In genomic region chr12:57526477-57527126, GRCh38 we compare ENCODE assay signal across 24 cellular contexts. TPM values are rescaled to one million over a fixed set of nuclear protein-coding genes. Genes with fewer than 3 reads are reported as not detected.
DNase-seq lines count a peak whose midpoint lies in the region; ATAC-seq, FAIRE-seq and TF ChIP-seq lines count a peak whose summit lies in the region.
"Had no signal": no experiment of that assay in that cellular context is flagged by ENCODE, and none has a peak within 500 bp of the region (broad histone marks: within the 10 kb centered on the region; RNA-seq: fewer than 3 reads in every experiment).

No MANE protein-coding gene starts in this region.

- H3K27ac Mint-ChIP-seq in activated naive CD4-positive, alpha-beta T cell treated with anti-CD3 and anti-CD28 coated beads, Interleukin-2, amount 50 U/mL, for 24 hours: peak overlapping the region; percentile 59
- H3K27ac Mint-ChIP-seq in stimulated activated naive B cell treated with anti-CD40 and anti-IgM and Interleukin-4, amounts not matched to agents 10 μg/mL and 1 μg/mL and 100 μg/mL, for 72 hours: peak overlapping the region; percentile 88
- H3K27ac Mint-ChIP-seq: activated CD4-positive, alpha-beta T cell treated with anti-CD3 and anti-CD28 coated beads, Interleukin-2, amount 10 ng/mL, durations not matched to agents 24 days and 14 days had no signal

- TF ChIP-seq CTCF in Loucy (conservative IDR thresholded peaks at IDR 0.05; ENCODE audit: low read length) (no peak), K562 (IDR thresholded peaks at IDR 0.05 in 2 of 3, conservative IDR thresholded peaks at IDR 0.05 in 1 of 3; ENCODE audit: insufficient read depth in 2 of 3, low read depth in 1 of 3, low read length in 3 of 3) (no peak)

- peaks cover 7% of the 10 kb centered on the region for H3F3A ChIP-seq in Loucy (ENCODE audit: low read depth)

- TF ChIP-seq POLR2A in K562 (conservative IDR thresholded peaks at IDR 0.05): 0 out of 2 replicates have a peak, but pooled peaks have one; percentile 26

- H3K36me3 ChIP-seq in Loucy (ENCODE audit: insufficient read depth, low read length) (peaks cover 36% of the 10 kb centered on the region; the same call in 1 of the 2 replicates), K562 (ENCODE audit: control insufficient read depth, insufficient read depth, low read length) (peaks cover 73% of the 10 kb centered on the region; the same call in 2 of the 3 replicates)

- H2AFZ ChIP-seq in Loucy (ENCODE audit: low read length): no peak overlapping the region
- H2AFZ ChIP-seq in K562 (ENCODE audit: low read depth, low read length): no peak overlapping the region

- no peak for FAIRE-seq in K562 (lab: Jason Lieb, UNC)
- FAIRE-seq: astrocyte, H54 had no signal

- no peak for TF ChIP-seq EP300 in K562 (IDR thresholded peaks at IDR 0.05; ENCODE audit: low read length)

- H3K4me3 Mint-ChIP-seq in activated naive CD4-positive, alpha-beta T cell treated with anti-CD3 and anti-CD28 coated beads, Interleukin-2, amount 50 U/mL, for 24 hours: no peak overlapping the region
- H3K4me3 Mint-ChIP-seq in stimulated activated naive B cell treated with anti-CD40 and anti-IgM and Interleukin-4, amounts not matched to agents 10 μg/mL and 1 μg/mL and 100 μg/mL, for 72 hours: peak overlapping the region in 1 of 2 donors; percentile 22
- H3K4me3 Mint-ChIP-seq: activated CD4-positive, alpha-beta T cell treated with anti-CD3 and anti-CD28 coated beads, Interleukin-2, amount 10 ng/mL, durations not matched to agents 24 days and 14 days had no signal

- H3K9me3 ChIP-seq in Loucy (ENCODE audit: insufficient read depth, low read depth, low read length) (no peaks in the 10 kb centered on the region), K562 (replicated peaks; ENCODE audit: control insufficient read depth, insufficient read depth, low read depth, low read length) (no peaks in the 10 kb centered on the region)
- H3K9me3 ChIP-seq: testis, vagina had no signal

- H3K27me3 ChIP-seq in Loucy (ENCODE audit: insufficient read depth, low read length, poor library complexity, severe bottlenecking) (no peaks in the 10 kb centered on the region), K562 (ENCODE audit: control insufficient read depth in 2 of 2, insufficient read depth in 2 of 2, low read length in 2 of 2) (no peaks in the 10 kb centered on the region)
- H3K27me3 ChIP-seq: dorsolateral prefrontal cortex, testis, vagina had no signal

- POLR2A ChIA-PET in K562 (lab: Yijun Ruan, JAX): interaction anchor here (0.6 to 10.8 kb wide), 4 partner anchors 12 to 29 kb away, joined by 3 to 225 read pairs (median 5); partner anchors contain the start of gene DCTN2

- peaks cover 31% of the 10 kb centered on the region for H4K20me1 ChIP-seq in Loucy (ENCODE audit: insufficient read depth, low read length, poor library complexity, severe bottlenecking)
- no peaks in the 10 kb centered on the region for H4K20me1 ChIP-seq in K562 (replicated peaks; ENCODE audit: control insufficient read depth, insufficient read depth, low read length)

- H3K4me3 ChIP-seq in Loucy (ENCODE audit: low read length, poor library complexity, severe bottlenecking): no peak overlapping the region
- no peak overlapping the region for H3K4me3 ChIP-seq in K562
- H3K4me3 ChIP-seq: dorsolateral prefrontal cortex, testis, vagina had no signal

- H3K4me2 ChIP-seq in Loucy (ENCODE audit: low read depth, low read length, poor library complexity, severe bottlenecking) (peak overlapping the region; percentile 92), K562 (ENCODE audit: insufficient read depth, low read length) (no peak overlapping the region)

- H3K9ac ChIP-seq in Loucy (ENCODE audit: low read depth, low read length, poor library complexity, severe bottlenecking) (peak overlapping the region; percentile 39), K562 (ENCODE audit: insufficient read depth in 1 of 2, low read depth in 2 of 2, low read length in 2 of 2) (peak overlapping the region in 1 of 2 experiments; percentile 59; a peak in 2 of 4 replicates)

- H3K4me1 ChIP-seq in Loucy (ENCODE audit: insufficient read depth, low read length, poor library complexity, severe bottlenecking) (peaks cover 31% of the 10 kb centered on the region), K562 (replicated peaks in 1 of 2; ENCODE audit: control insufficient read depth in 2 of 2, insufficient read depth in 2 of 2, low read length in 2 of 2) (peaks cover 24 to 37% of the 10 kb centered on the region in 2 experiments)

- ATAC-seq in K562 (no peak), HG02610 (IDR thresholded peaks at IDR 0.05; ENCODE audit: unreplicated experiment) (no peak)
- ATAC-seq in stimulated activated naive B cell treated with anti-CD40 and anti-IgM and Interleukin-4, amounts not matched to agents 10 μg/mL and 1 μg/mL and 100 μg/mL, for 72 hours (replicated peaks): no peak
- ATAC-seq: SK-N-SH treated with all-trans-retinoic acid at 6 μM for 48 hours had no signal

- H3K4me1 Mint-ChIP-seq in activated naive CD4-positive, alpha-beta T cell treated with anti-CD3 and anti-CD28 coated beads, Interleukin-2, amount 50 U/mL, for 24 hours: peaks cover 29% of the 10 kb centered on the region
- H3K4me1 Mint-ChIP-seq in stimulated activated naive B cell treated with anti-CD40 and anti-IgM and Interleukin-4, amounts not matched to agents 10 μg/mL and 1 μg/mL and 100 μg/mL, for 72 hours: peaks cover 30 to 62% of the 10 kb centered on the region in 2 donors

- no peaks in the 10 kb centered on the region for H3K9me1 ChIP-seq in K562 (ENCODE audit: control insufficient read depth, insufficient read depth, low read length)

- intact Hi-C loops in K562 (cut with micrococcal nuclease): no loop called here

- H3K9me2 ChIP-seq in Loucy (replicated peaks; ENCODE audit: low read depth, low read length): no peaks in the 10 kb centered on the region

- WGBS in K562 (ENCODE audit: insufficient coverage, low coverage, missing lambda C conversion rate): 95% methylated on average over 4 of the region's 4 CpGs

- CTCF ChIA-PET in K562 (lab: Yijun Ruan, JAX; ENCODE audit: low intra/inter-chr PET ratio): no interaction called here

- peaks cover 45% of the 10 kb centered on the region for H3K79me2 ChIP-seq in Loucy (ENCODE audit: insufficient read depth, low read length)
- peaks cover 26% of the 10 kb centered on the region for H3K79me2 ChIP-seq in K562 (ENCODE audit: control insufficient read depth, insufficient read depth, low read length)

- BruUV-seq in K562 (replicated peaks; lab: Mats Ljungman, UMichigan): no TSS peak

- in situ Hi-C loops in K562 (cut with MboI): no loop called here

- no peak for TF ChIP-seq RAD21 in K562 (CRISPR knock-in tag; conservative IDR thresholded peaks at IDR 0.05 in 1 of 2, IDR thresholded peaks at IDR 0.05 in 1 of 2)

- H3K27me3 Mint-ChIP-seq in activated naive CD4-positive, alpha-beta T cell treated with anti-CD3 and anti-CD28 coated beads, Interleukin-2, amount 50 U/mL, for 24 hours: no peaks in the 10 kb centered on the region
- H3K27me3 Mint-ChIP-seq in stimulated activated naive B cell treated with anti-CD40 and anti-IgM and Interleukin-4, amounts not matched to agents 10 μg/mL and 1 μg/mL and 100 μg/mL, for 72 hours: no peaks in the 10 kb centered on the region
- H3K27me3 Mint-ChIP-seq: activated CD4-positive, alpha-beta T cell treated with anti-CD3 and anti-CD28 coated beads, Interleukin-2, amount 10 ng/mL, durations not matched to agents 24 days and 14 days had no signal

- no peak for DNase-seq in activated naive CD4-positive, alpha-beta T cell treated with Interleukin-2 at 50 U/mL for 16 hours
- DNase-seq in K562 (ENCODE audit: extremely low read depth in 1 of 4, low spot score in 3 of 4) (no peak), NCI-H82 (lab: John Stamatoyannopoulos, UW) (no peak), NCI-H2107 treated with DMSO at 0.1 percent for 48 hours (lab: John Stamatoyannopoulos, UW; ENCODE audit: unreplicated experiment) (no peak)
- no peak for DNase-seq in stimulated activated naive B cell treated with anti-CD40 and anti-IgM and Interleukin-4, amounts not matched to agents 10 μg/mL and 1 μg/mL and 100 μg/mL, for 72 hours
- DNase-seq: activated CD4-positive, alpha-beta T cell treated with anti-CD3 and anti-CD28 coated beads, Interleukin-2, amount 10 ng/mL, durations not matched to agents 24 days and 14 days; activated effector memory CD4-positive, alpha-beta T cell treated with anti-CD3 and anti-CD28 coated beads, Interleukin-2, amount 50 U/mL, for 16 hours; central memory CD4-positive, alpha-beta T cell; dorsolateral prefrontal cortex; EL; Kasumi-1; mammary epithelial cell; NCI-H1694; NCI-H526 treated with DMSO at 0.1 percent for 48 hours; testis had no signal

- no peak overlapping the region for H3K27ac ChIP-seq in K562 (ENCODE audit: extremely low read depth, low read depth, low read length)
- H3K27ac ChIP-seq: C4-2B, testis, vagina had no signal

- H3K36me3 Mint-ChIP-seq in activated naive CD4-positive, alpha-beta T cell treated with anti-CD3 and anti-CD28 coated beads, Interleukin-2, amount 50 U/mL, for 24 hours: peaks cover 2% of the 10 kb centered on the region
- peaks cover 38 to 55% of the 10 kb centered on the region in 2 donors for H3K36me3 Mint-ChIP-seq in stimulated activated naive B cell treated with anti-CD40 and anti-IgM and Interleukin-4, amounts not matched to agents 10 μg/mL and 1 μg/mL and 100 μg/mL, for 72 hours

- no peaks in the 10 kb centered on the region for H3K9me3 Mint-ChIP-seq in activated naive CD4-positive, alpha-beta T cell treated with anti-CD3 and anti-CD28 coated beads, Interleukin-2, amount 50 U/mL, for 24 hours
- H3K9me3 Mint-ChIP-seq in stimulated activated naive B cell treated with anti-CD40 and anti-IgM and Interleukin-4, amounts not matched to agents 10 μg/mL and 1 μg/mL and 100 μg/mL, for 72 hours: no peaks in the 10 kb centered on the region
- H3K9me3 Mint-ChIP-seq: activated CD4-positive, alpha-beta T cell treated with anti-CD3 and anti-CD28 coated beads, Interleukin-2, amount 10 ng/mL, durations not matched to agents 24 days and 14 days had no signal

RNA-seq across cellular contexts. Expression of gene MBD6, which starts 4.0 kb away (rescaled TPM):
- total RNA-seq in K562 (2011; cell fraction: chromatin; rRNA removed; ENCODE audit: low replicate concordance): 77.3 and 118 TPM in 2 replicates
- total RNA-seq in K562 (2011; cell fraction: nucleolus; rRNA removed): 43.2 and 44.7 TPM in 2 replicates
- total RNA-seq in K562 (2011; cell fraction: nucleoplasm; rRNA removed): 49.3 and 57.0 TPM in 2 replicates
- 4.7 and 6.3 TPM in 2 replicates for total RNA-seq in K562 (2014; rRNA removed)
- 2.7 and 3.8 TPM in 2 replicates for total RNA-seq in K562 (2014; rRNA removed; fragmentation: Illumina TruSeq; extraction: Trizol)
- total RNA-seq in K562 (2015; rRNA removed; fragmentation: Illumina TruSeq; extraction: Trizol): 3.6 and 6.1 TPM in 2 replicates
- 46.6 and 54.8 TPM in 2 replicates for total RNA-seq in K562 (2021)
- polyA plus RNA-seq in K562 (2011; rRNA removed): 2.0 and 6.8 TPM in 2 replicates
- polyA plus RNA-seq in K562 (2011; cell fraction: cytosol; rRNA removed): 1.1 and 1.4 TPM in 2 replicates
- 25.0 and 38.2 TPM in 2 replicates for polyA plus RNA-seq in K562 (2011; cell fraction: nucleus; rRNA removed)
- polyA plus RNA-seq in K562 (2012): 21.1 and 37.7 TPM in 2 replicates
- polyA plus RNA-seq in K562 (2014; fragmentation: Illumina TruSeq; extraction: Trizol): 14.1 and 20.3 TPM in 2 replicates
- polyA plus RNA-seq in K562 (2014; fragmentation: Nextera tagmentation; extraction: Ambion mirVana): 1 to 10 TPM; 2.6 to 2.9 TPM
- polyA plus RNA-seq in K562 (2014; rRNA removed): 12.2 and 19.8 TPM in 2 replicates
- polyA minus RNA-seq in K562 (2011; rRNA and poly(A)+ RNA removed): 1.7 and 4.1 TPM in 2 replicates
- polyA minus RNA-seq in K562 (2011; cell fraction: cytosol; rRNA and poly(A)+ RNA removed): 5.2 and 13.3 TPM in 2 replicates
- polyA minus RNA-seq in K562 (2011; cell fraction: nucleus; rRNA and poly(A)+ RNA removed): 15.5 and 20.1 TPM in 2 replicates

RNA-seq across cellular contexts. Expression of gene DDIT3, which starts 6.3 kb away (rescaled TPM):
- total RNA-seq in K562 (2011; cell fraction: chromatin; rRNA removed; ENCODE audit: low replicate concordance): 172 and 185 TPM in 2 replicates
- total RNA-seq in K562 (2011; cell fraction: nucleolus; rRNA removed): 119 and 124 TPM in 2 replicates
- 106 and 127 TPM in 2 replicates for total RNA-seq in K562 (2011; cell fraction: nucleoplasm; rRNA removed)
- total RNA-seq in K562 (2014; rRNA removed) (68.2 and 89.9 TPM in 2 replicates), K562 (2014; rRNA removed; fragmentation: Illumina TruSeq; extraction: Trizol) (89.6 and 104 TPM in 2 replicates), K562 (2015; rRNA removed; fragmentation: Illumina TruSeq; extraction: Trizol) (53.7 and 59.1 TPM in 2 replicates), K562 (2021) (56.8 and 61.8 TPM in 2 replicates)
- polyA plus RNA-seq in K562 (2011; rRNA removed) (99.0 and 118 TPM in 2 replicates), K562 (2014; fragmentation: Illumina TruSeq; extraction: Trizol) (83.9 and 103 TPM in 2 replicates), K562 (2014; fragmentation: Nextera tagmentation; extraction: Ambion mirVana) (100 to 1,000 TPM; 254 to 272 TPM), K562 (2014; rRNA removed) (87.2 and 127 TPM in 2 replicates)
- 29.5 and 56.7 TPM in 2 replicates for polyA plus RNA-seq in K562 (2011; cell fraction: cytosol; rRNA removed)
- 133 and 186 TPM in 2 replicates for polyA plus RNA-seq in K562 (2011; cell fraction: nucleus; rRNA removed)
- 99.5 and 353 TPM in 2 replicates for polyA plus RNA-seq in K562 (2012)
- polyA minus RNA-seq in K562 (2011; rRNA and poly(A)+ RNA removed): 37.2 and 59.6 TPM in 2 replicates
- polyA minus RNA-seq in K562 (2011; cell fraction: cytosol; rRNA and poly(A)+ RNA removed): 22.3 and 23.0 TPM in 2 replicates
- polyA minus RNA-seq in K562 (2011; cell fraction: nucleus; rRNA and poly(A)+ RNA removed): 25.7 and 57.9 TPM in 2 replicates

RNA-seq across cellular contexts. Expression of gene DCTN2, which starts 20.4 kb away (rescaled TPM):
- 253 and 274 TPM in 2 replicates for total RNA-seq in K562 (2011; cell fraction: chromatin; rRNA removed; ENCODE audit: low replicate concordance)
- total RNA-seq in K562 (2011; cell fraction: nucleolus; rRNA removed): 125 and 135 TPM in 2 replicates
- 180 and 202 TPM in 2 replicates for total RNA-seq in K562 (2011; cell fraction: nucleoplasm; rRNA removed)
- total RNA-seq in K562 (2014; rRNA removed) (128 and 135 TPM in 2 replicates), K562 (2014; rRNA removed; fragmentation: Illumina TruSeq; extraction: Trizol) (114 and 115 TPM in 2 replicates), K562 (2015; rRNA removed; fragmentation: Illumina TruSeq; extraction: Trizol) (122 and 151 TPM in 2 replicates), K562 (2021) (119 and 129 TPM in 2 replicates)
- polyA plus RNA-seq in K562 (2011; rRNA removed) (137 and 161 TPM in 2 replicates), K562 (2014; fragmentation: Illumina TruSeq; extraction: Trizol) (255 and 270 TPM in 2 replicates), K562 (2014; fragmentation: Nextera tagmentation; extraction: Ambion mirVana) (10 to 100 TPM; 43.6 to 64.7 TPM), K562 (2014; rRNA removed) (125 and 127 TPM in 2 replicates)
- 125 and 134 TPM in 2 replicates for polyA plus RNA-seq in K562 (2011; cell fraction: cytosol; rRNA removed)
- 140 and 175 TPM in 2 replicates for polyA plus RNA-seq in K562 (2011; cell fraction: nucleus; rRNA removed)
- polyA plus RNA-seq in K562 (2012): 98.5 and 216 TPM in 2 replicates
- polyA minus RNA-seq in K562 (2011; rRNA and poly(A)+ RNA removed): 129 and 192 TPM in 2 replicates
- 103 and 129 TPM in 2 replicates for polyA minus RNA-seq in K562 (2011; cell fraction: cytosol; rRNA and poly(A)+ RNA removed)
- 35.9 and 66.2 TPM in 2 replicates for polyA minus RNA-seq in K562 (2011; cell fraction: nucleus; rRNA and poly(A)+ RNA removed)

RNA-seq across cellular contexts. Expression of gene KIF5A, which starts 23.2 kb away (rescaled TPM):
- 64.9 and 77.9 TPM in 2 replicates for total RNA-seq in K562 (2011; cell fraction: chromatin; rRNA removed; ENCODE audit: low replicate concordance)
- total RNA-seq in K562 (2011; cell fraction: nucleolus; rRNA removed): 36.1 and 39.9 TPM in 2 replicates
- 52.8 and 54.9 TPM in 2 replicates for total RNA-seq in K562 (2011; cell fraction: nucleoplasm; rRNA removed)
- total RNA-seq in K562 (2014; rRNA removed): 5.9 and 7.1 TPM in 2 replicates
- 7.3 and 8.0 TPM in 2 replicates for total RNA-seq in K562 (2014; rRNA removed; fragmentation: Illumina TruSeq; extraction: Trizol)
- 4.3 and 4.5 TPM in 2 replicates for total RNA-seq in K562 (2015; rRNA removed; fragmentation: Illumina TruSeq; extraction: Trizol)
- total RNA-seq in K562 (2021): 14.2 and 17.7 TPM in 2 replicates
- 16.0 and 19.3 TPM in 2 replicates for polyA plus RNA-seq in K562 (2011; rRNA removed)
- 5.5 and 8.2 TPM in 2 replicates for polyA plus RNA-seq in K562 (2011; cell fraction: cytosol; rRNA removed)
- polyA plus RNA-seq in K562 (2011; cell fraction: nucleus; rRNA removed): 66.5 and 75.3 TPM in 2 replicates
- polyA plus RNA-seq in K562 (2012): 8.1 and 30.3 TPM in 2 replicates
- 16.0 and 16.1 TPM in 2 replicates for polyA plus RNA-seq in K562 (2014; fragmentation: Illumina TruSeq; extraction: Trizol)
- 1 to 10 TPM; 3.4 to 5.3 TPM for polyA plus RNA-seq in K562 (2014; fragmentation: Nextera tagmentation; extraction: Ambion mirVana)
- 15.8 and 17.7 TPM in 2 replicates for polyA plus RNA-seq in K562 (2014; rRNA removed)
- 13.4 and 14.8 TPM in 2 replicates for polyA minus RNA-seq in K562 (2011; rRNA and poly(A)+ RNA removed)
- polyA minus RNA-seq in K562 (2011; cell fraction: cytosol; rRNA and poly(A)+ RNA removed): 5.6 and 6.9 TPM in 2 replicates
- polyA minus RNA-seq in K562 (2011; cell fraction: nucleus; rRNA and poly(A)+ RNA removed): 14.0 and 22.0 TPM in 2 replicates
- total RNA-seq: myocyte had no signal

RNA-seq across cellular contexts. Expression of gene MARS1, which starts 38.7 kb away (rescaled TPM):
- total RNA-seq in K562 (2011; cell fraction: chromatin; rRNA removed; ENCODE audit: low replicate concordance): 823 and 1,075 TPM in 2 replicates
- total RNA-seq in K562 (2011; cell fraction: nucleolus; rRNA removed): 517 and 536 TPM in 2 replicates
- total RNA-seq in K562 (2011; cell fraction: nucleoplasm; rRNA removed): 605 and 612 TPM in 2 replicates
- 231 and 232 TPM in 2 replicates for total RNA-seq in K562 (2014; rRNA removed)
- total RNA-seq in K562 (2014; rRNA removed; fragmentation: Illumina TruSeq; extraction: Trizol): 220 and 245 TPM in 2 replicates
- 158 and 169 TPM in 2 replicates for total RNA-seq in K562 (2015; rRNA removed; fragmentation: Illumina TruSeq; extraction: Trizol)
- total RNA-seq in K562 (2021): 339 and 382 TPM in 2 replicates
- 145 and 271 TPM in 2 replicates for polyA plus RNA-seq in K562 (2011; rRNA removed)
- polyA plus RNA-seq in K562 (2011; cell fraction: cytosol; rRNA removed): 137 and 183 TPM in 2 replicates
- polyA plus RNA-seq in K562 (2011; cell fraction: nucleus; rRNA removed): 838 and 1,308 TPM in 2 replicates
- polyA plus RNA-seq in K562 (2012): 210 and 555 TPM in 2 replicates
- polyA plus RNA-seq in K562 (2014; fragmentation: Illumina TruSeq; extraction: Trizol): 298 and 362 TPM in 2 replicates
- 100 to 1,000 TPM; 117 to 168 TPM for polyA plus RNA-seq in K562 (2014; fragmentation: Nextera tagmentation; extraction: Ambion mirVana)
- polyA plus RNA-seq in K562 (2014; rRNA removed): 221 and 229 TPM in 2 replicates
- 171 and 257 TPM in 2 replicates for polyA minus RNA-seq in K562 (2011; rRNA and poly(A)+ RNA removed)
- polyA minus RNA-seq in K562 (2011; cell fraction: cytosol; rRNA and poly(A)+ RNA removed): 105 and 116 TPM in 2 replicates
- polyA minus RNA-seq in K562 (2011; cell fraction: nucleus; rRNA and poly(A)+ RNA removed): 226 and 398 TPM in 2 replicates
